Comparison of ENCODE assay signal across 8 cellular contexts in the genomic region with DNA sequence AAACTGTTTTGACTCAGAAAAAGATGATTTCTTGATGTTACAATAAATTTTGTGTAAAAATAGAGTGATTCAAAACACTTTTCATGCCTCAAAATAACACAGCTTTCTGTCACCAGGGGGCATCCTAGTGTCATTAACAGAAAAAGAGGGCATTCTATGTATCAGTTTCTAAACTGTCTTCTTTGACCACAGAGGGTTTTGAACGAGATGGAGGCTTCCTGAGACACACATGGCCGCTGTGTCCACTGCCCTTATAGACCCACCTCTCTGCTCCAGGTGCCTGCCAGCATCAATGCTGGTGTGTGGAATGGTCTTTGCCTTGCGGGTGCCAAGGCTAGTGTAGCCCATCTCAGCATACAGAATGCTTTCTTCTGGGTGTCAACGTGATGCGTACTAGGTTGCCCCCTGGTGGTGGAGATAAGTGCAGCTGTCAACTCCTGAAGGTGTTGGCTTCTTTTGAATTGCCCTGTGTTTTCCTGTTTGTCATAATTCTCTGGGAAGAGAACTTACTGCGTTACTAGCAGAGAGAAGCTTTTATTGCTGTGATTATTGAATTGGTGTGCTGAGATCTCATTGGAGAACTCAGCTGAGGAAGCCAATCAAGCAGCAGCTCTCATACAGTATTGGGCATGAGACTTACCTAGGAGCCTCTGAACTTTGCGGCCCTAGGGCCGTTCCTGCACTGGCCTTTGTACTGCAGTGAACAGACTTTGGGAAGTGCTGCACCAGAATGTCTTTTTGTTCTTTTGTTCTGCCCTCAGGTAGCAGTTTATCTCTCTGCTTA. TPM values are rescaled to one million over a fixed set of nuclear protein-coding genes. Genes with fewer than 3 reads are reported as not detected.
DNase-seq lines count a peak whose midpoint lies in the region; ATAC-seq and TF ChIP-seq lines count a peak whose summit lies in the region.

No MANE protein-coding gene starts in this region.

- H3K36me3 ChIP-seq in CD4-positive, alpha-beta memory T cell (ENCODE audit: insufficient read depth, low read length): peaks cover 20% of the 10 kb centered on the region
- H3K36me3 ChIP-seq in neutrophil: no peaks in the 10 kb centered on the region
- no peaks in the 10 kb centered on the region for H3K36me3 ChIP-seq in suprapubic skin

- WGBS in suprapubic skin: 37% methylated on average over 8 of the region's 8 CpGs

- no peaks in the 10 kb centered on the region for H3K27me3 ChIP-seq in CD4-positive, alpha-beta memory T cell (ENCODE audit: insufficient read depth, low read length)
- no peaks in the 10 kb centered on the region for H3K27me3 ChIP-seq in neutrophil
- no peaks in the 10 kb centered on the region for H3K27me3 ChIP-seq in suprapubic skin

- H3K4me1 Mint-ChIP-seq in CD4-positive, alpha-beta memory T cell: peaks cover 36 to 53% (median 43%) of the 10 kb centered on the region in 4 donors
- peaks cover 46% of the 10 kb centered on the region for H3K4me1 Mint-ChIP-seq in activated T-helper 2 cell treated with anti-CD3 and anti-CD28 coated beads, Interferon-gamma antibody, Interleukin-2, Interleukin-4, amounts not matched to agents 10 μg/mL and 5 μg/mL and 100 μg/mL, durations not matched to agents 14 hours and 24 hours and 36 hours (ENCODE audit: low read depth)

- ATAC-seq in GM19395 (IDR thresholded peaks at IDR 0.05; ENCODE audit: unreplicated experiment): peak; percentile 78

- intact Hi-C loops in CD4-positive, alpha-beta memory T cell (cut with micrococcal nuclease): loop anchor here (1.0 to 5.0 kb wide), 6 partner anchors 36 to 290 kb away; no protein-coding TSS in a partner anchor
- intact Hi-C loops in activated T-helper 2 cell treated with anti-CD3 and anti-CD28 coated beads, Interferon-gamma antibody, Interleukin-2, Interleukin-4, amounts not matched to agents 10 μg/mL and 5 μg/mL and 100 μg/mL, durations not matched to agents 14 hours and 24 hours and 36 hours (cut with micrococcal nuclease): loop anchor here (1.0 to 5.0 kb wide), 2 partner anchors 66 to 226 kb away; no protein-coding TSS in a partner anchor

- peaks cover 13 to 48% of the 10 kb centered on the region in 2 donors for H3K36me3 Mint-ChIP-seq in CD4-positive, alpha-beta memory T cell
- peaks cover 47% of the 10 kb centered on the region for H3K36me3 Mint-ChIP-seq in activated T-helper 2 cell treated with anti-CD3 and anti-CD28 coated beads, Interferon-gamma antibody, Interleukin-2, Interleukin-4, amounts not matched to agents 10 μg/mL and 5 μg/mL and 100 μg/mL, durations not matched to agents 14 hours and 24 hours and 36 hours (ENCODE audit: low read depth)

- no peak for TF ChIP-seq POLR2A in suprapubic skin (IDR thresholded peaks at IDR 0.05)

- TF ChIP-seq EP300 in suprapubic skin (IDR thresholded peaks at IDR 0.05): no peak

- H3K4me3 ChIP-seq in CD4-positive, alpha-beta memory T cell (ENCODE audit: low read length in 2 of 2): no peak overlapping the region
- H3K4me3 ChIP-seq in neutrophil (ENCODE audit: low read depth in 1 of 2, low read length in 1 of 2) (no peak overlapping the region), suprapubic skin (no peak overlapping the region)

- TF ChIP-seq CTCF in neutrophil (IDR thresholded peaks at IDR 0.05) (peak; percentile 84), suprapubic skin (IDR thresholded peaks at IDR 0.05) (peak; percentile 68 to 86)

- H3K4me3 Mint-ChIP-seq in CD4-positive, alpha-beta memory T cell: peak overlapping the region; percentile 27 to 80 (median 64)
- no peak overlapping the region for H3K4me3 Mint-ChIP-seq in activated T-helper 2 cell treated with anti-CD3 and anti-CD28 coated beads, Interferon-gamma antibody, Interleukin-2, Interleukin-4, amounts not matched to agents 10 μg/mL and 5 μg/mL and 100 μg/mL, durations not matched to agents 14 hours and 24 hours and 36 hours (ENCODE audit: low read depth)

- peaks cover 33% of the 10 kb centered on the region for H3K4me1 ChIP-seq in CD4-positive, alpha-beta memory T cell (ENCODE audit: insufficient read depth, low read length)
- H3K4me1 ChIP-seq in neutrophil (ENCODE audit: control insufficient read depth in 1 of 2, insufficient read depth in 1 of 2, low read depth in 1 of 2, low read length in 1 of 2) (peaks cover 27 to 35% of the 10 kb centered on the region in 2 experiments), suprapubic skin (peaks cover 70% of the 10 kb centered on the region)

- DNase-seq in CD4-positive, alpha-beta memory T cell: peak; percentile 75 to 82 (median 78)
- DNase-seq in HuH-7.5 (ENCODE audit: low spot score): peak; percentile 57
- peak; percentile 74 for DNase-seq in RPMI8226
- DNase-seq in activated T-helper 2 cell treated with anti-CD3 and anti-CD28 coated beads, Interferon-gamma antibody, Interleukin-2, Interleukin-4, amounts not matched to agents 10 μg/mL and 5 μg/mL and 100 μg/mL, durations not matched to agents 14 hours and 24 hours and 36 hours (ENCODE audit: low spot score): peak; percentile 66
- peak; percentile 63 for DNase-seq in fibroblast of the conjunctiva (ENCODE audit: low read depth)
- DNase-seq in suprapubic skin (ENCODE audit: low spot score in 2 of 2): no peak

- CTCF ChIA-PET in CD4-positive, alpha-beta memory T cell (lab: Charles Lee; ENCODE audit: partially characterized antibody): interaction anchor here (0.6 to 10.4 kb wide), 52 partner anchors 9 to 625 kb away, joined by 3 to 138 read pairs (median 4); no protein-coding TSS in a partner anchor

- no peaks in the 10 kb centered on the region for H3K9me3 ChIP-seq in CD4-positive, alpha-beta memory T cell (ENCODE audit: control insufficient read depth in 1 of 2, low read length in 2 of 2)
- no peaks in the 10 kb centered on the region for H3K9me3 ChIP-seq in neutrophil
- H3K9me3 ChIP-seq in suprapubic skin: no peaks in the 10 kb centered on the region

- H3K9me3 Mint-ChIP-seq in CD4-positive, alpha-beta memory T cell: no peaks in the 10 kb centered on the region
- no peaks in the 10 kb centered on the region for H3K9me3 Mint-ChIP-seq in activated T-helper 2 cell treated with anti-CD3 and anti-CD28 coated beads, Interferon-gamma antibody, Interleukin-2, Interleukin-4, amounts not matched to agents 10 μg/mL and 5 μg/mL and 100 μg/mL, durations not matched to agents 14 hours and 24 hours and 36 hours

- POLR2A ChIA-PET in CD4-positive, alpha-beta memory T cell (lab: Charles Lee; ENCODE audit: partially characterized antibody): interaction anchor here (0.7 to 1.6 kb wide), 7 partner anchors 9 to 232 kb away, joined by 3 to 9 read pairs (median 3); no protein-coding TSS in a partner anchor

- H3K27ac ChIP-seq in CD4-positive, alpha-beta memory T cell (ENCODE audit: low read depth, low read length): no peak overlapping the region
- H3K27ac ChIP-seq in neutrophil (peak overlapping the region; percentile 36), suprapubic skin (no peak overlapping the region)

- no peaks in the 10 kb centered on the region for H3K27me3 Mint-ChIP-seq in CD4-positive, alpha-beta memory T cell
- H3K27me3 Mint-ChIP-seq in activated T-helper 2 cell treated with anti-CD3 and anti-CD28 coated beads, Interferon-gamma antibody, Interleukin-2, Interleukin-4, amounts not matched to agents 10 μg/mL and 5 μg/mL and 100 μg/mL, durations not matched to agents 14 hours and 24 hours and 36 hours (ENCODE audit: low read depth): no peaks in the 10 kb centered on the region

- H3K27ac Mint-ChIP-seq in CD4-positive, alpha-beta memory T cell: peak overlapping the region; percentile 2 to 87 (median 80)
- H3K27ac Mint-ChIP-seq in activated T-helper 2 cell treated with anti-CD3 and anti-CD28 coated beads, Interferon-gamma antibody, Interleukin-2, Interleukin-4, amounts not matched to agents 10 μg/mL and 5 μg/mL and 100 μg/mL, durations not matched to agents 14 hours and 24 hours and 36 hours: no peak overlapping the region

RNA-seq across cellular contexts. Expression of a gene that starts 38.6 kb away (rescaled TPM):
- total RNA-seq in CD4-positive, alpha-beta memory T cell: 10 to 100 TPM; 89.0 to 93.2 TPM
- polyA plus RNA-seq in CD4-positive, alpha-beta memory T cell: 100 to 1,000 TPM; 269 to 419 TPM
- total RNA-seq in activated T-helper 2 cell treated with anti-CD3 and anti-CD28 coated beads, Interferon-gamma antibody, Interleukin-2, Interleukin-4, amounts not matched to agents 10 μg/mL and 5 μg/mL and 100 μg/mL, durations not matched to agents 14 hours and 24 hours and 36 hours: 151 and 170 TPM in 2 replicates
- 10 to 100 TPM; 58.5 to 92.2 (median 69.8) TPM for total RNA-seq in suprapubic skin

Comparison
In these comparisons a context has a peak if more than half of its experiments do, and no peak if none do; other contexts are left out.
1. DNase-seq: peak in CD4-positive, alpha-beta memory T cell (5 of 5), HuH-7.5 (single experiment), RPMI8226 (single experiment), activated T-helper 2 cell treated with anti-CD3 and anti-CD28 coated beads, Interferon-gamma antibody, Interleukin-2, Interleukin-4, amounts not matched to agents 10 μg/mL and 5 μg/mL and 100 μg/mL, durations not matched to agents 14 hours and 24 hours and 36 hours (single experiment) and fibroblast of the conjunctiva (single experiment); none in suprapubic skin (0 of 2).